ENCODE assay signal across 1 cellular context in genomic region chr7:144470052-144470451, GRCh38.
TF ChIP-seq lines count a peak whose summit lies in the region.

No MANE protein-coding gene starts in this region.

TF ChIP-seq in SK-N-SH, 30 proteins besides CTCF, POLR2A, EP300 and RAD21 (continued from another document):
- TF ChIP-seq REST (IDR thresholded peaks at IDR 0.05; ENCODE audit: low read depth, low read length): no peak
- TF ChIP-seq RCOR1 (IDR thresholded peaks at IDR 0.05; ENCODE audit: low read length): no peak
- TF ChIP-seq ELF1 (IDR thresholded peaks at IDR 0.05): no peak
- TF ChIP-seq GATA2 (CRISPR knock-in tag; IDR thresholded peaks at IDR 0.05): no peak
- no peak for TF ChIP-seq MEF2A (IDR thresholded peaks at IDR 0.05; ENCODE audit: borderline replicate concordance, low read depth)
